ENCODE assay signal across 1 cellular context in genomic region chr12:40310201-40310600, GRCh38.
TF ChIP-seq lines count a peak whose summit lies in the region.

No MANE protein-coding gene starts in this region.

TF ChIP-seq in GM23338, 12 proteins besides CTCF, POLR2A, EP300 and RAD21 (continued from another document):
- TF ChIP-seq, protein P1, sequence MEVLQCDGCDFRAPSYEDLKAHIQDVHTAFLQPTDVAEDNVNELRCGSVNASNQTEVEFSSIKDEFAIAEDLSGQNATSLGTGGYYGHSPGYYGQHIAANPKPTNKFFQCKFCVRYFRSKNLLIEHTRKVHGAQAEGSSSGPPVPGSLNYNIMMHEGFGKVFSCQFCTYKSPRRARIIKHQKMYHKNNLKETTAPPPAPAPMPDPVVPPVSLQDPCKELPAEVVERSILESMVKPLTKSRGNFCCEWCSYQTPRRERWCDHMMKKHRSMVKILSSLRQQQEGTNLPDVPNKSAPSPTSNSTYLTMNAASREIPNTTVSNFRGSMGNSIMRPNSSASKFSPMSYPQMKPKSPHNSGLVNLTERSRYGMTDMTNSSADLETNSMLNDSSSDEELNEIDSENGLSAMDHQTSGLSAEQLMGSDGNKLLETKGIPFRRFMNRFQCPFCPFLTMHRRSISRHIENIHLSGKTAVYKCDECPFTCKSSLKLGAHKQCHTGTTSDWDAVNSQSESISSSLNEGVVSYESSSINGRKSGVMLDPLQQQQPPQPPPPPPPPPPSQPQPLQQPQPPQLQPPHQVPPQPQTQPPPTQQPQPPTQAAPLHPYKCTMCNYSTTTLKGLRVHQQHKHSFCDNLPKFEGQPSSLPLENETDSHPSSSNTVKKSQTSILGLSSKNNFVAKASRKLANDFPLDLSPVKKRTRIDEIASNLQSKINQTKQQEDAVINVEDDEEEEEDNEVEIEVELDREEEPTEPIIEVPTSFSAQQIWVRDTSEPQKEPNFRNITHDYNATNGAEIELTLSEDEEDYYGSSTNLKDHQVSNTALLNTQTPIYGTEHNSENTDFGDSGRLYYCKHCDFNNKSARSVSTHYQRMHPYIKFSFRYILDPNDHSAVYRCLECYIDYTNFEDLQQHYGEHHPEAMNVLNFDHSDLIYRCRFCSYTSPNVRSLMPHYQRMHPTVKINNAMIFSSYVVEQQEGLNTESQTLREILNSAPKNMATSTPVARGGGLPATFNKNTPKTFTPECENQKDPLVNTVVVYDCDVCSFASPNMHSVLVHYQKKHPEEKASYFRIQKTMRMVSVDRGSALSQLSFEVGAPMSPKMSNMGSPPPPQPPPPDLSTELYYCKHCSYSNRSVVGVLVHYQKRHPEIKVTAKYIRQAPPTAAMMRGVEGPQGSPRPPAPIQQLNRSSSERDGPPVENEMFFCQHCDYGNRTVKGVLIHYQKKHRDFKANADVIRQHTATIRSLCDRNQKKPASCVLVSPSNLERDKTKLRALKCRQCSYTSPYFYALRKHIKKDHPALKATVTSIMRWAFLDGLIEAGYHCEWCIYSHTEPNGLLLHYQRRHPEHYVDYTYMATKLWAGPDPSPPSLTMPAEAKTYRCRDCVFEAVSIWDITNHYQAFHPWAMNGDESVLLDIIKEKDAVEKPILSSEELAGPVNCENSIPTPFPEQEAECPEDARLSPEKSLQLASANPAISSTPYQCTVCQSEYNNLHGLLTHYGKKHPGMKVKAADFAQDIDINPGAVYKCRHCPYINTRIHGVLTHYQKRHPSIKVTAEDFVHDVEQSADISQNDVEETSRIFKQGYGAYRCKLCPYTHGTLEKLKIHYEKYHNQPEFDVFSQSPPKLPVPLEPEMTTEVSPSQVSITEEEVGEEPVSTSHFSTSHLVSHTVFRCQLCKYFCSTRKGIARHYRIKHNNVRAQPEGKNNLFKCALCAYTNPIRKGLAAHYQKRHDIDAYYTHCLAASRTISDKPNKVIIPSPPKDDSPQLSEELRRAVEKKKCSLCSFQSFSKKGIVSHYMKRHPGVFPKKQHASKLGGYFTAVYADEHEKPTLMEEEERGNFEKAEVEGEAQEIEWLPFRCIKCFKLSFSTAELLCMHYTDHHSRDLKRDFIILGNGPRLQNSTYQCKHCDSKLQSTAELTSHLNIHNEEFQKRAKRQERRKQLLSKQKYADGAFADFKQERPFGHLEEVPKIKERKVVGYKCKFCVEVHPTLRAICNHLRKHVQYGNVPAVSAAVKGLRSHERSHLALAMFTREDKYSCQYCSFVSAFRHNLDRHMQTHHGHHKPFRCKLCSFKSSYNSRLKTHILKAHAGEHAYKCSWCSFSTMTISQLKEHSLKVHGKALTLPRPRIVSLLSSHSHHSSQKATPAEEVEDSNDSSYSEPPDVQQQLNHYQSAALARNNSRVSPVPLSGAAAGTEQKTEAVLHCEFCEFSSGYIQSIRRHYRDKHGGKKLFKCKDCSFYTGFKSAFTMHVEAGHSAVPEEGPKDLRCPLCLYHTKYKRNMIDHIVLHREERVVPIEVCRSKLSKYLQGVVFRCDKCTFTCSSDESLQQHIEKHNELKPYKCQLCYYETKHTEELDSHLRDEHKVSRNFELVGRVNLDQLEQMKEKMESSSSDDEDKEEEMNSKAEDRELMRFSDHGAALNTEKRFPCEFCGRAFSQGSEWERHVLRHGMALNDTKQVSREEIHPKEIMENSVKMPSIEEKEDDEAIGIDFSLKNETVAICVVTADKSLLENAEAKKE (CRISPR knock-in tag; IDR thresholded peaks at IDR 0.05) = no peak
- TF ChIP-seq REST (IDR thresholded peaks at IDR 0.05; ENCODE audit: unreplicated experiment) = no peak
- TF ChIP-seq NANOG (IDR thresholded peaks at IDR 0.05; ENCODE audit: borderline replicate concordance) = no peak
- TF ChIP-seq ZNF331 (CRISPR knock-in tag; IDR thresholded peaks at IDR 0.05; ENCODE audit: low read depth) = no peak
- TF ChIP-seq STAT1 (IDR thresholded peaks at IDR 0.05; ENCODE audit: unreplicated experiment) = no peak
TF ChIP-seq in GM23338: peak in this region for 0.
